In the genomic region with DNA sequence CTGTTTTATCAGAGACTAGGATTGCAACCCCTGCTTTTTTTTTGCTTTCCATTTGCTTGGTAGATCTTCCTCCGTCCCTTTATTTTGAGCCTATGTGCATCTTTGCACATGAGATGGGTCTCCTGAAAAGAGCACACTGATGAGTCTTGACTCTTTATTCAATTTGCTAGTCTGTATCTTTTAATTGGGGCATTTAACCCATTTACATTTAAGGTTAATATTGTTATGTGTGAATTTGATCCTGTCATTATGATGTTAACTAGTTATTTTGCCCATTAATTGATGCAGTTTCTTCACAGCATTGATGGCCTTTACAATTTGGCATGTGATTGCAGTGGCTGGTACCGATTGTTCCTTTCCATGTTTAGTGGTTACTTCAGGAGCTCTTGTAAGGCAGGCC, we compare ENCODE assay signal across 8 cellular contexts. TPM values are rescaled to one million over a fixed set of nuclear protein-coding genes. Genes with fewer than 3 reads are reported as not detected.
DNase-seq lines count a peak whose midpoint lies in the region; ATAC-seq, FAIRE-seq and TF ChIP-seq lines count a peak whose summit lies in the region.
"Not testable (repeated sequence)": the region's sequence is repeated elsewhere in the genome, so short reads cannot be mapped to it uniquely, and the experiment has no call there.
"Had no signal": no experiment of that assay in that cellular context is flagged by ENCODE, and none has a peak within 500 bp of the region (broad histone marks: within the 10 kb centered on the region; RNA-seq: fewer than 3 reads in every experiment).

No MANE protein-coding gene starts in this region.

- H3K9me3 ChIP-seq in K562 (replicated peaks; ENCODE audit: control insufficient read depth, insufficient read depth, low read depth, low read length) = not testable (repeated sequence)

- not testable (repeated sequence) for H3F3A ChIP-seq in GM23338 (replicated peaks; ENCODE audit: low read depth)

- not testable (repeated sequence) for H3K36me3 ChIP-seq in GM23338 (ENCODE audit: insufficient read depth); K562 (ENCODE audit: control insufficient read depth, insufficient read depth, low read length)

- H3K27me3 Mint-ChIP-seq in GM23338 (ENCODE audit: insufficient read depth, low read depth, poor library complexity); WTC11 (ENCODE audit: low read depth): not testable (repeated sequence)

- TF ChIP-seq CTCF in GM23338 (conservative IDR thresholded peaks at IDR 0.05; ENCODE audit: low read depth in 2 of 2); WTC11 (IDR thresholded peaks at IDR 0.05); K562 (IDR thresholded peaks at IDR 0.05 in 2 of 3, conservative IDR thresholded peaks at IDR 0.05 in 1 of 3; ENCODE audit: insufficient read depth in 2 of 3, low read depth in 1 of 3, low read length in 3 of 3): not testable (repeated sequence)

- BruUV-seq in K562 (replicated peaks; lab: Mats Ljungman, UMichigan) = not testable (repeated sequence)

- TF ChIP-seq POLR2A in K562 (conservative IDR thresholded peaks at IDR 0.05) = not testable (repeated sequence)

- POLR2A ChIA-PET in WTC11 (lab: Charles Lee); K562 (lab: Yijun Ruan, JAX): not testable (repeated sequence)

- intact Hi-C loops in K562 (cut with micrococcal nuclease) = not testable (repeated sequence)

- not testable (repeated sequence) for H3K27me3 ChIP-seq in GM23338 (ENCODE audit: insufficient read depth); K562 (ENCODE audit: control insufficient read depth in 2 of 2, insufficient read depth in 2 of 2, low read length in 2 of 2)

- ATAC-seq in GM23338, WTC11, K562: not testable (repeated sequence)

- in situ Hi-C loops in K562 (cut with MboI) = not testable (repeated sequence)

- not testable (repeated sequence) for H3K4me3 Mint-ChIP-seq in GM23338, WTC11

- not testable (repeated sequence) for TF ChIP-seq EP300 in K562 (IDR thresholded peaks at IDR 0.05; ENCODE audit: low read length)

- peaks cover 11% of the 10 kb centered on the region for H3K4me1 ChIP-seq in GM23338 (ENCODE audit: insufficient read depth)
- not testable (repeated sequence) for H3K4me1 ChIP-seq in K562 (replicated peaks in 1 of 2; ENCODE audit: control insufficient read depth in 2 of 2, insufficient read depth in 2 of 2, low read length in 2 of 2)

- not testable (repeated sequence) for FAIRE-seq in K562 (lab: Jason Lieb, UNC)

- not testable (repeated sequence) for H3K9ac ChIP-seq in K562 (ENCODE audit: insufficient read depth in 1 of 2, low read depth in 2 of 2, low read length in 2 of 2)

- peaks cover 21% of the 10 kb centered on the region for H3K9me3 Mint-ChIP-seq in GM23338
- H3K9me3 Mint-ChIP-seq in WTC11 = peaks cover 32% of the 10 kb centered on the region

- not testable (repeated sequence) for H3K27ac ChIP-seq in GM23338 (ENCODE audit: low read depth); K562 (ENCODE audit: extremely low read depth, low read depth, low read length)

- H3K79me2 ChIP-seq in GM23338 (replicated peaks; ENCODE audit: insufficient read depth) (peaks cover 100% of the 10 kb centered on the region), K562 (ENCODE audit: control insufficient read depth, insufficient read depth, low read length) (peaks cover 10% of the 10 kb centered on the region)

- not testable (repeated sequence) for H3K9me2 ChIP-seq in GM23338 (ENCODE audit: insufficient read depth)

- H3K4me3 ChIP-seq in GM23338, K562: not testable (repeated sequence)

- not testable (repeated sequence) for DNase-seq in GM23338 (ENCODE audit: low spot score); WTC11 (ENCODE audit: low spot score); K562 (ENCODE audit: extremely low read depth in 1 of 4, low spot score in 3 of 4)
- peak; percentile 17 for DNase-seq in SK-N-DZ (ENCODE audit: low spot score)

- H2AFZ ChIP-seq in GM23338; K562 (ENCODE audit: low read depth, low read length): not testable (repeated sequence)

- H3K9me1 ChIP-seq in K562 (ENCODE audit: control insufficient read depth, insufficient read depth, low read length) = not testable (repeated sequence)

- WGBS in K562 (ENCODE audit: insufficient coverage, low coverage, missing lambda C conversion rate) = 52% methylated on average over 2 of the region's 2 CpGs

- not testable (repeated sequence) for H3K27ac Mint-ChIP-seq in GM23338
- H3K27ac Mint-ChIP-seq in WTC11 = peak overlapping the region; percentile 12; the same call in 1 of the 2 replicates

- 0 out of 2 replicates have a peak overlapping the region, but pooled peaks have one; percentile 3 for H3K4me2 ChIP-seq in GM23338
- H3K4me2 ChIP-seq in K562 (ENCODE audit: insufficient read depth, low read length) = not testable (repeated sequence)

- peaks cover 47% of the 10 kb centered on the region for H4K20me1 ChIP-seq in GM23338 (replicated peaks; ENCODE audit: insufficient read depth)
- H4K20me1 ChIP-seq in K562 (replicated peaks; ENCODE audit: control insufficient read depth, insufficient read depth, low read length) = not testable (repeated sequence)

- peaks cover 30% of the 10 kb centered on the region for H3K36me3 Mint-ChIP-seq in GM23338 (ENCODE audit: low read depth)
- peaks cover 25% of the 10 kb centered on the region for H3K36me3 Mint-ChIP-seq in WTC11

- not testable (repeated sequence) for TF ChIP-seq RAD21 in K562 (CRISPR knock-in tag; conservative IDR thresholded peaks at IDR 0.05 in 1 of 2, IDR thresholded peaks at IDR 0.05 in 1 of 2)

- CTCF ChIA-PET in WTC11 (lab: Charles Lee); K562 (lab: Yijun Ruan, JAX; ENCODE audit: low intra/inter-chr PET ratio): not testable (repeated sequence)

- H3K4me1 Mint-ChIP-seq in GM23338 = peaks cover 23% of the 10 kb centered on the region
- H3K4me1 Mint-ChIP-seq in WTC11 = peaks cover 37% of the 10 kb centered on the region

TF ChIP-seq in K562, 482 proteins besides CTCF, POLR2A, EP300 and RAD21:
- peak; percentile 95 for TF ChIP-seq ZNF507 (tag; conservative IDR thresholded peaks at IDR 0.05)
- TF ChIP-seq ZNF354B (CRISPR knock-in tag; IDR thresholded peaks at IDR 0.05) = peak; percentile 66

RNA-seq across cellular contexts. Expression of gene ADGRV1, which starts 21.3 kb away (rescaled TPM):
- total RNA-seq in GM23338 (2014; rRNA removed; shearing (Covaris generic)) = 139 and 149 TPM in 2 replicates
- polyA plus RNA-seq in GM23338 (2016; fragmentation: Nextera tagmentation; extraction: Ambion mirVana) (39.4 and 46.1 TPM in 2 replicates), K562 (2011; rRNA removed) (49.6 and 58.2 TPM in 2 replicates), K562 (2014; fragmentation: Illumina TruSeq; extraction: Trizol) (45.6 and 47.5 TPM in 2 replicates), K562 (2014; fragmentation: Nextera tagmentation; extraction: Ambion mirVana) (10 to 100 TPM; 21.7 to 24.5 TPM), K562 (2014; rRNA removed) (50.7 and 51.8 TPM in 2 replicates)
- polyA plus RNA-seq in SK-N-DZ (2014; cell fraction: cytosol; rRNA removed) = 11.3 and 12.8 TPM in 2 replicates
- 16.4 and 19.0 TPM in 2 replicates for polyA plus RNA-seq in SK-N-DZ (2014; cell fraction: nucleus; rRNA removed)
- total RNA-seq in WTC11 (2021) (69.5 to 74.5 TPM (median 69.8 TPM) in 3 replicates), K562 (2014; rRNA removed) (71.6 and 75.0 TPM in 2 replicates), K562 (2014; rRNA removed; fragmentation: Illumina TruSeq; extraction: Trizol) (156 and 170 TPM in 2 replicates), K562 (2015; rRNA removed; fragmentation: Illumina TruSeq; extraction: Trizol) (101 and 111 TPM in 2 replicates), K562 (2021) (70.6 and 73.7 TPM in 2 replicates)
- 426 and 1,792 TPM in 2 replicates for total RNA-seq in K562 (2011; cell fraction: chromatin; rRNA removed; ENCODE audit: low replicate concordance)
- 167 and 305 TPM in 2 replicates for total RNA-seq in K562 (2011; cell fraction: nucleolus; rRNA removed)
- total RNA-seq in K562 (2011; cell fraction: nucleoplasm; rRNA removed) = 499 and 612 TPM in 2 replicates
- 18.0 and 26.3 TPM in 2 replicates for polyA plus RNA-seq in K562 (2011; cell fraction: cytosol; rRNA removed)
- polyA plus RNA-seq in K562 (2011; cell fraction: nucleus; rRNA removed) = 135 and 146 TPM in 2 replicates
- 34.1 and 37.7 TPM in 2 replicates for polyA plus RNA-seq in K562 (2012)
- 318 and 333 TPM in 2 replicates for polyA minus RNA-seq in K562 (2011; rRNA and poly(A)+ RNA removed)
- 24.5 and 45.3 TPM in 2 replicates for polyA minus RNA-seq in K562 (2011; cell fraction: cytosol; rRNA and poly(A)+ RNA removed)
- 512 and 599 TPM in 2 replicates for polyA minus RNA-seq in K562 (2011; cell fraction: nucleus; rRNA and poly(A)+ RNA removed)
- total RNA-seq: A172, B cell had no signal
- polyA plus RNA-seq: CD4-positive, alpha-beta memory T cell; CD8-positive, alpha-beta memory T cell had no signal

RNA-seq across cellular contexts. Expression of gene LYSMD3, which starts 50.5 kb away (rescaled TPM):
- total RNA-seq in GM23338 (2014; rRNA removed; shearing (Covaris generic)) = 19.1 and 19.6 TPM in 2 replicates
- 8.6 and 10.7 TPM in 2 replicates for polyA plus RNA-seq in GM23338 (2016; fragmentation: Nextera tagmentation; extraction: Ambion mirVana)
- 5.1 and 5.9 TPM in 2 replicates for polyA plus RNA-seq in SK-N-DZ (2014; cell fraction: cytosol; rRNA removed)
- 4.4 and 7.3 TPM in 2 replicates for polyA plus RNA-seq in SK-N-DZ (2014; cell fraction: nucleus; rRNA removed)
- 13.4 to 15.8 TPM (median 14.8 TPM) in 3 replicates for total RNA-seq in WTC11 (2021)
- total RNA-seq in K562 (2011; cell fraction: chromatin; rRNA removed; ENCODE audit: low replicate concordance) = 8.0 and 49.3 TPM in 2 replicates
- 4.8 and 6.4 TPM in 2 replicates for total RNA-seq in K562 (2011; cell fraction: nucleolus; rRNA removed)
- total RNA-seq in K562 (2011; cell fraction: nucleoplasm; rRNA removed) = 15.0 and 31.4 TPM in 2 replicates
- total RNA-seq in K562 (2014; rRNA removed) = 11.7 TPM in 2 replicates
- total RNA-seq in K562 (2014; rRNA removed; fragmentation: Illumina TruSeq; extraction: Trizol) = 23.3 and 30.3 TPM in 2 replicates
- 17.5 and 20.7 TPM in 2 replicates for total RNA-seq in K562 (2015; rRNA removed; fragmentation: Illumina TruSeq; extraction: Trizol)
- 21.1 and 21.9 TPM in 2 replicates for total RNA-seq in K562 (2021)
- 35.1 and 42.3 TPM in 2 replicates for polyA plus RNA-seq in K562 (2011; rRNA removed)
- polyA plus RNA-seq in K562 (2011; cell fraction: cytosol; rRNA removed) = 4.8 and 14.0 TPM in 2 replicates
- 8.2 and 12.3 TPM in 2 replicates for polyA plus RNA-seq in K562 (2011; cell fraction: nucleus; rRNA removed)
- polyA plus RNA-seq in K562 (2012) = 15.0 and 18.3 TPM in 2 replicates
- 21.2 and 25.0 TPM in 2 replicates for polyA plus RNA-seq in K562 (2014; fragmentation: Illumina TruSeq; extraction: Trizol)
- 10 to 100 TPM in 1 of 2 experiments, 1 to 10 TPM in 1; 9.5 to 19.2 TPM for polyA plus RNA-seq in K562 (2014; fragmentation: Nextera tagmentation; extraction: Ambion mirVana)
- 16.5 and 17.6 TPM in 2 replicates for polyA plus RNA-seq in K562 (2014; rRNA removed)
- 61.9 and 70.0 TPM in 2 replicates for polyA minus RNA-seq in K562 (2011; rRNA and poly(A)+ RNA removed)
- polyA minus RNA-seq in K562 (2011; cell fraction: cytosol; rRNA and poly(A)+ RNA removed) = 16.2 and 17.2 TPM in 2 replicates
- polyA minus RNA-seq in K562 (2011; cell fraction: nucleus; rRNA and poly(A)+ RNA removed) = 10.4 and 21.7 TPM in 2 replicates
